1 cellular context compared by ENCODE assay signal in the genomic region with DNA sequence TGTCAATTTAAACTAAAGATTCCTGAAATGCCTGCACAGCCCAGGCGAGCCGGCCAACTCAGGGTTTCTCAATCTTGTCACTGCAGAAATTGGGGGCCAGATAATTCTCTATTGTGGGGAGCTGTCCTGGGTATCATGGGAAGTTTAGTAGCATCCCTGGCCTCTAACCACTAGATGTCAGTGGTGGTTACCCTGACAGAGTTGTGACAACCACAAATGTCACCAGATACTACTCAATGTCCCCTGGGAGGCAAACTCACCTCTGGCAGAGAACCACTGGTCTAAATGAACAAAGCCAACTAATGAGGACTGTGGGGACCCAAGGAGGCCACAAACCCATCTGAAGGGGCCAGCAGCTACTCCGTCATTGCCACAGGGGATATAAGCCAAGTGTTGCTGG.
A peak's percentile ranks its signal among the peaks of the same experiment; 100 is the strongest.
TF ChIP-seq lines count a peak whose summit lies in the region.

No MANE protein-coding gene starts in this region.

TF ChIP-seq in K562, 482 proteins besides CTCF, POLR2A, EP300 and RAD21 (continued from another document and continues in another):
- TF ChIP-seq, protein P1, sequence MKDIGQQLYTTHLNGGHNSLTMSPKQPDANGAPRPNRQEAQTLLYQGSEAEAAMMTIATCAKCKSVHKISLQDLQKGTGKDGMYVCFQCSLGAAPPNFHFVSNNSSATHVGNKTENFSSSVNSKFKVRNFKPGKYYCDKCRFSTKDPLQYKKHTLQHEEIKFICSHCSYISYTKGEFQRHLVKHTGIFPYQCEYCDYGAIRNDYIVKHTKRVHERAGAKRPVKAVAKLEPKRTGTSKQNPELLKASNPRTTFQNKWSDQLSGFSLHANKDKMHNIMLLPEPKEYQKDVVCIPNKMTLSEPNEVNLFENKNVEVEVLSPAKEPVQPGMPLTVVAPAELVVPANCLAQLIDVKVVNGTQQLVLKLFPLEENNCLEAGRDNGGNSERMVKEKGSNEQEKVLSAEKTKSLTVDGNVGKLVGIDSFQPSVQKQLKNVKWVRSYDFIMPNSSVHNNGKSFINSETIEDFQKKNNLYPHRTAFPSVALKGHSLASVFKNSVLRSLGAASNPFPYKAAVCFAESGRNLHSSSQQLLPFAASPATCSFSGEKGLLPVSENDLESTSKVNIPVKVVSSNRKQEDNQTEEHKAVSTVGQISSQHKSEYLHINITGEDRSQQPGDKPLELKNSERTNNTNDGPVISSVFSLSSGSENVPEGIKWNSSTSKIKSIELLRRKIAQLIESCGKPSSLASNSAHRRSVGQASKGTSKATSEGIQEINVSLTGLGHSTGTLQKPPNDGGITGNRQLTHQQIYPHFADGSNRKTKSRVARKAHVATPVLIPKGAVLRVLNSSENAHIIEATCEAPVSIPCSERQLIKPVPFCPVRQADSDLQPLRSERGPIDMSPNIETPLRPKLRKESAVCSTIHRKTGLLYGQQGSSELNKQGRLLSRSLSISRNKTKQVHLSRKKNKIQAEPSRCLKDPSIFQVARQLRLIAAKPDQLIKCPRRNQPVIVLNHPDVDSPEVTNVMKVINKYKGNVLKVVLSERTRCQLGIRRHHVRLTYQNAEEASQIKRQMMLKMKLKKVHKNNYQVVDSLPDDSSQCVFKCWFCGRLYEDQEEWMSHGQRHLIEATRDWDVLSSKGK (CRISPR knock-in tag; IDR thresholded peaks at IDR 0.05), result no peak
- TF ChIP-seq HOXB6 (CRISPR knock-in tag; IDR thresholded peaks at IDR 0.05; ENCODE audit: borderline replicate concordance) (no peak), TCFL5 (CRISPR knock-in tag; conservative IDR thresholded peaks at IDR 0.05) (no peak), MEIS2 (IDR thresholded peaks at IDR 0.05; ENCODE audit: partially characterized antibody) (peak; percentile 35), SUPT5H (IDR thresholded peaks at IDR 0.05) (no peak), NCOA2 (IDR thresholded peaks at IDR 0.05; ENCODE audit: partially characterized antibody in 2 of 2) (no peak), ZKSCAN8 (CRISPR knock-in tag; IDR thresholded peaks at IDR 0.05) (no peak), MIER1 (IDR thresholded peaks at IDR 0.05; ENCODE audit: low read depth) (no peak), RBM14 (IDR thresholded peaks at IDR 0.05; ENCODE audit: borderline replicate concordance, insufficient read depth, low read depth, low read length) (no peak), ZFP30 (CRISPR knock-in tag; IDR thresholded peaks at IDR 0.05; ENCODE audit: borderline replicate concordance) (no peak), BRCA1 (IDR thresholded peaks at IDR 0.05) (no peak), BRCA1 (CRISPR knock-in tag; IDR thresholded peaks at IDR 0.05) (no peak), CREM (IDR thresholded peaks at IDR 0.05; ENCODE audit: low read depth) (0 out of 2 replicates have a peak, but pooled peaks have one; percentile 33), NFE2 (IDR thresholded peaks at IDR 0.05; ENCODE audit: low read depth) (no peak), CBX1 (IDR thresholded peaks at IDR 0.05; ENCODE audit: low read depth) (no peak), ZEB2 (IDR thresholded peaks at IDR 0.05) (no peak), ARID1B (IDR thresholded peaks at IDR 0.05) (no peak)
- TF ChIP-seq, protein P2, sequence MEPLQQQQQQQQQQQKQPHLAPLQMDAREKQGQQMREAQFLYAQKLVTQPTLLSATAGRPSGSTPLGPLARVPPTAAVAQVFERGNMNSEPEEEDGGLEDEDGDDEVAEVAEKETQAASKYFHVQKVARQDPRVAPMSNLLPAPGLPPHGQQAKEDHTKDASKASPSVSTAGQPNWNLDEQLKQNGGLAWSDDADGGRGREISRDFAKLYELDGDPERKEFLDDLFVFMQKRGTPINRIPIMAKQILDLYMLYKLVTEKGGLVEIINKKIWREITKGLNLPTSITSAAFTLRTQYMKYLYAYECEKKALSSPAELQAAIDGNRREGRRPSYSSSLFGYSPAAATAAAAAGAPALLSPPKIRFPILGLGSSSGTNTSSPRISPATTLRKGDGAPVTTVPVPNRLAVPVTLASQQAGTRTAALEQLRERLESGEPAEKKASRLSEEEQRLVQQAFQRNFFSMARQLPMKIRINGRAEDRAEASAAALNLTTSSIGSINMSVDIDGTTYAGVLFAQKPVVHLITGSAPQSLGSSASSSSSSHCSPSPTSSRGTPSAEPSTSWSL (CRISPR knock-in tag; IDR thresholded peaks at IDR 0.05; ENCODE audit: borderline replicate concordance), result no peak
- TF ChIP-seq, protein P3, sequence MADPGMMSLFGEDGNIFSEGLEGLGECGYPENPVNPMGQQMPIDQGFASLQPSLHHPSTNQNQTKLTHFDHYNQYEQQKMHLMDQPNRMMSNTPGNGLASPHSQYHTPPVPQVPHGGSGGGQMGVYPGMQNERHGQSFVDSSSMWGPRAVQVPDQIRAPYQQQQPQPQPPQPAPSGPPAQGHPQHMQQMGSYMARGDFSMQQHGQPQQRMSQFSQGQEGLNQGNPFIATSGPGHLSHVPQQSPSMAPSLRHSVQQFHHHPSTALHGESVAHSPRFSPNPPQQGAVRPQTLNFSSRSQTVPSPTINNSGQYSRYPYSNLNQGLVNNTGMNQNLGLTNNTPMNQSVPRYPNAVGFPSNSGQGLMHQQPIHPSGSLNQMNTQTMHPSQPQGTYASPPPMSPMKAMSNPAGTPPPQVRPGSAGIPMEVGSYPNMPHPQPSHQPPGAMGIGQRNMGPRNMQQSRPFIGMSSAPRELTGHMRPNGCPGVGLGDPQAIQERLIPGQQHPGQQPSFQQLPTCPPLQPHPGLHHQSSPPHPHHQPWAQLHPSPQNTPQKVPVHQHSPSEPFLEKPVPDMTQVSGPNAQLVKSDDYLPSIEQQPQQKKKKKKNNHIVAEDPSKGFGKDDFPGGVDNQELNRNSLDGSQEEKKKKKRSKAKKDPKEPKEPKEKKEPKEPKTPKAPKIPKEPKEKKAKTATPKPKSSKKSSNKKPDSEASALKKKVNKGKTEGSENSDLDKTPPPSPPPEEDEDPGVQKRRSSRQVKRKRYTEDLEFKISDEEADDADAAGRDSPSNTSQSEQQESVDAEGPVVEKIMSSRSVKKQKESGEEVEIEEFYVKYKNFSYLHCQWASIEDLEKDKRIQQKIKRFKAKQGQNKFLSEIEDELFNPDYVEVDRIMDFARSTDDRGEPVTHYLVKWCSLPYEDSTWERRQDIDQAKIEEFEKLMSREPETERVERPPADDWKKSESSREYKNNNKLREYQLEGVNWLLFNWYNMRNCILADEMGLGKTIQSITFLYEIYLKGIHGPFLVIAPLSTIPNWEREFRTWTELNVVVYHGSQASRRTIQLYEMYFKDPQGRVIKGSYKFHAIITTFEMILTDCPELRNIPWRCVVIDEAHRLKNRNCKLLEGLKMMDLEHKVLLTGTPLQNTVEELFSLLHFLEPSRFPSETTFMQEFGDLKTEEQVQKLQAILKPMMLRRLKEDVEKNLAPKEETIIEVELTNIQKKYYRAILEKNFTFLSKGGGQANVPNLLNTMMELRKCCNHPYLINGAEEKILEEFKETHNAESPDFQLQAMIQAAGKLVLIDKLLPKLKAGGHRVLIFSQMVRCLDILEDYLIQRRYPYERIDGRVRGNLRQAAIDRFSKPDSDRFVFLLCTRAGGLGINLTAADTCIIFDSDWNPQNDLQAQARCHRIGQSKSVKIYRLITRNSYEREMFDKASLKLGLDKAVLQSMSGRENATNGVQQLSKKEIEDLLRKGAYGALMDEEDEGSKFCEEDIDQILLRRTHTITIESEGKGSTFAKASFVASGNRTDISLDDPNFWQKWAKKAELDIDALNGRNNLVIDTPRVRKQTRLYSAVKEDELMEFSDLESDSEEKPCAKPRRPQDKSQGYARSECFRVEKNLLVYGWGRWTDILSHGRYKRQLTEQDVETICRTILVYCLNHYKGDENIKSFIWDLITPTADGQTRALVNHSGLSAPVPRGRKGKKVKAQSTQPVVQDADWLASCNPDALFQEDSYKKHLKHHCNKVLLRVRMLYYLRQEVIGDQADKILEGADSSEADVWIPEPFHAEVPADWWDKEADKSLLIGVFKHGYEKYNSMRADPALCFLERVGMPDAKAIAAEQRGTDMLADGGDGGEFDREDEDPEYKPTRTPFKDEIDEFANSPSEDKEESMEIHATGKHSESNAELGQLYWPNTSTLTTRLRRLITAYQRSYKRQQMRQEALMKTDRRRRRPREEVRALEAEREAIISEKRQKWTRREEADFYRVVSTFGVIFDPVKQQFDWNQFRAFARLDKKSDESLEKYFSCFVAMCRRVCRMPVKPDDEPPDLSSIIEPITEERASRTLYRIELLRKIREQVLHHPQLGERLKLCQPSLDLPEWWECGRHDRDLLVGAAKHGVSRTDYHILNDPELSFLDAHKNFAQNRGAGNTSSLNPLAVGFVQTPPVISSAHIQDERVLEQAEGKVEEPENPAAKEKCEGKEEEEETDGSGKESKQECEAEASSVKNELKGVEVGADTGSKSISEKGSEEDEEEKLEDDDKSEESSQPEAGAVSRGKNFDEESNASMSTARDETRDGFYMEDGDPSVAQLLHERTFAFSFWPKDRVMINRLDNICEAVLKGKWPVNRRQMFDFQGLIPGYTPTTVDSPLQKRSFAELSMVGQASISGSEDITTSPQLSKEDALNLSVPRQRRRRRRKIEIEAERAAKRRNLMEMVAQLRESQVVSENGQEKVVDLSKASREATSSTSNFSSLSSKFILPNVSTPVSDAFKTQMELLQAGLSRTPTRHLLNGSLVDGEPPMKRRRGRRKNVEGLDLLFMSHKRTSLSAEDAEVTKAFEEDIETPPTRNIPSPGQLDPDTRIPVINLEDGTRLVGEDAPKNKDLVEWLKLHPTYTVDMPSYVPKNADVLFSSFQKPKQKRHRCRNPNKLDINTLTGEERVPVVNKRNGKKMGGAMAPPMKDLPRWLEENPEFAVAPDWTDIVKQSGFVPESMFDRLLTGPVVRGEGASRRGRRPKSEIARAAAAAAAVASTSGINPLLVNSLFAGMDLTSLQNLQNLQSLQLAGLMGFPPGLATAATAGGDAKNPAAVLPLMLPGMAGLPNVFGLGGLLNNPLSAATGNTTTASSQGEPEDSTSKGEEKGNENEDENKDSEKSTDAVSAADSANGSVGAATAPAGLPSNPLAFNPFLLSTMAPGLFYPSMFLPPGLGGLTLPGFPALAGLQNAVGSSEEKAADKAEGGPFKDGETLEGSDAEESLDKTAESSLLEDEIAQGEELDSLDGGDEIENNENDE (IDR thresholded peaks at IDR 0.05; ENCODE audit: low read depth, low read length), result no peak
- TF ChIP-seq, protein P4, sequence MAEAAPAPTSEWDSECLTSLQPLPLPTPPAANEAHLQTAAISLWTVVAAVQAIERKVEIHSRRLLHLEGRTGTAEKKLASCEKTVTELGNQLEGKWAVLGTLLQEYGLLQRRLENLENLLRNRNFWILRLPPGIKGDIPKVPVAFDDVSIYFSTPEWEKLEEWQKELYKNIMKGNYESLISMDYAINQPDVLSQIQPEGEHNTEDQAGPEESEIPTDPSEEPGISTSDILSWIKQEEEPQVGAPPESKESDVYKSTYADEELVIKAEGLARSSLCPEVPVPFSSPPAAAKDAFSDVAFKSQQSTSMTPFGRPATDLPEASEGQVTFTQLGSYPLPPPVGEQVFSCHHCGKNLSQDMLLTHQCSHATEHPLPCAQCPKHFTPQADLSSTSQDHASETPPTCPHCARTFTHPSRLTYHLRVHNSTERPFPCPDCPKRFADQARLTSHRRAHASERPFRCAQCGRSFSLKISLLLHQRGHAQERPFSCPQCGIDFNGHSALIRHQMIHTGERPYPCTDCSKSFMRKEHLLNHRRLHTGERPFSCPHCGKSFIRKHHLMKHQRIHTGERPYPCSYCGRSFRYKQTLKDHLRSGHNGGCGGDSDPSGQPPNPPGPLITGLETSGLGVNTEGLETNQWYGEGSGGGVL (CRISPR knock-in tag; IDR thresholded peaks at IDR 0.05), result no peak
- TF ChIP-seq, protein P5, sequence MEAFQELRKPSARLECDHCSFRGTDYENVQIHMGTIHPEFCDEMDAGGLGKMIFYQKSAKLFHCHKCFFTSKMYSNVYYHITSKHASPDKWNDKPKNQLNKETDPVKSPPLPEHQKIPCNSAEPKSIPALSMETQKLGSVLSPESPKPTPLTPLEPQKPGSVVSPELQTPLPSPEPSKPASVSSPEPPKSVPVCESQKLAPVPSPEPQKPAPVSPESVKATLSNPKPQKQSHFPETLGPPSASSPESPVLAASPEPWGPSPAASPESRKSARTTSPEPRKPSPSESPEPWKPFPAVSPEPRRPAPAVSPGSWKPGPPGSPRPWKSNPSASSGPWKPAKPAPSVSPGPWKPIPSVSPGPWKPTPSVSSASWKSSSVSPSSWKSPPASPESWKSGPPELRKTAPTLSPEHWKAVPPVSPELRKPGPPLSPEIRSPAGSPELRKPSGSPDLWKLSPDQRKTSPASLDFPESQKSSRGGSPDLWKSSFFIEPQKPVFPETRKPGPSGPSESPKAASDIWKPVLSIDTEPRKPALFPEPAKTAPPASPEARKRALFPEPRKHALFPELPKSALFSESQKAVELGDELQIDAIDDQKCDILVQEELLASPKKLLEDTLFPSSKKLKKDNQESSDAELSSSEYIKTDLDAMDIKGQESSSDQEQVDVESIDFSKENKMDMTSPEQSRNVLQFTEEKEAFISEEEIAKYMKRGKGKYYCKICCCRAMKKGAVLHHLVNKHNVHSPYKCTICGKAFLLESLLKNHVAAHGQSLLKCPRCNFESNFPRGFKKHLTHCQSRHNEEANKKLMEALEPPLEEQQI (IDR thresholded peaks at IDR 0.05), result no peak
- TF ChIP-seq, protein P6, sequence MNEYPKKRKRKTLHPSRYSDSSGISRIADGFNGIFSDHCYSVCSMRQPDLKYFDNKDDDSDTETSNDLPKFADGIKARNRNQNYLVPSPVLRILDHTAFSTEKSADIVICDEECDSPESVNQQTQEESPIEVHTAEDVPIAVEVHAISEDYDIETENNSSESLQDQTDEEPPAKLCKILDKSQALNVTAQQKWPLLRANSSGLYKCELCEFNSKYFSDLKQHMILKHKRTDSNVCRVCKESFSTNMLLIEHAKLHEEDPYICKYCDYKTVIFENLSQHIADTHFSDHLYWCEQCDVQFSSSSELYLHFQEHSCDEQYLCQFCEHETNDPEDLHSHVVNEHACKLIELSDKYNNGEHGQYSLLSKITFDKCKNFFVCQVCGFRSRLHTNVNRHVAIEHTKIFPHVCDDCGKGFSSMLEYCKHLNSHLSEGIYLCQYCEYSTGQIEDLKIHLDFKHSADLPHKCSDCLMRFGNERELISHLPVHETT (CRISPR knock-in tag; conservative IDR thresholded peaks at IDR 0.05 in 1 of 2, IDR thresholded peaks at IDR 0.05 in 1 of 2), result no peak
- TF ChIP-seq, protein P7, sequence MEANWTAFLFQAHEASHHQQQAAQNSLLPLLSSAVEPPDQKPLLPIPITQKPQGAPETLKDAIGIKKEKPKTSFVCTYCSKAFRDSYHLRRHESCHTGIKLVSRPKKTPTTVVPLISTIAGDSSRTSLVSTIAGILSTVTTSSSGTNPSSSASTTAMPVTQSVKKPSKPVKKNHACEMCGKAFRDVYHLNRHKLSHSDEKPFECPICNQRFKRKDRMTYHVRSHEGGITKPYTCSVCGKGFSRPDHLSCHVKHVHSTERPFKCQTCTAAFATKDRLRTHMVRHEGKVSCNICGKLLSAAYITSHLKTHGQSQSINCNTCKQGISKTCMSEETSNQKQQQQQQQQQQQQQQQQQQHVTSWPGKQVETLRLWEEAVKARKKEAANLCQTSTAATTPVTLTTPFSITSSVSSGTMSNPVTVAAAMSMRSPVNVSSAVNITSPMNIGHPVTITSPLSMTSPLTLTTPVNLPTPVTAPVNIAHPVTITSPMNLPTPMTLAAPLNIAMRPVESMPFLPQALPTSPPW (CRISPR knock-in tag; IDR thresholded peaks at IDR 0.05), result no peak
- TF ChIP-seq, protein P8, sequence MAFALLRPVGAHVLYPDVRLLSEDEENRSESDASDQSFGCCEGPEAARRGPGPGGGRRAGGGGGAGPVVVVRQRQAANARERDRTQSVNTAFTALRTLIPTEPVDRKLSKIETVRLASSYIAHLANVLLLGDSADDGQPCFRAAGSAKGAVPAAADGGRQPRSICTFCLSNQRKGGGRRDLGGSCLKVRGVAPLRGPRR (CRISPR knock-in tag; IDR thresholded peaks at IDR 0.05), result no peak
- TF ChIP-seq, protein P9, sequence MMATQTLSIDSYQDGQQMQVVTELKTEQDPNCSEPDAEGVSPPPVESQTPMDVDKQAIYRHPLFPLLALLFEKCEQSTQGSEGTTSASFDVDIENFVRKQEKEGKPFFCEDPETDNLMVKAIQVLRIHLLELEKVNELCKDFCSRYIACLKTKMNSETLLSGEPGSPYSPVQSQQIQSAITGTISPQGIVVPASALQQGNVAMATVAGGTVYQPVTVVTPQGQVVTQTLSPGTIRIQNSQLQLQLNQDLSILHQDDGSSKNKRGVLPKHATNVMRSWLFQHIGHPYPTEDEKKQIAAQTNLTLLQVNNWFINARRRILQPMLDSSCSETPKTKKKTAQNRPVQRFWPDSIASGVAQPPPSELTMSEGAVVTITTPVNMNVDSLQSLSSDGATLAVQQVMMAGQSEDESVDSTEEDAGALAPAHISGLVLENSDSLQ (IDR thresholded peaks at IDR 0.05), result peak; percentile 67
